8 cellular contexts compared by ENCODE assay signal in genomic region chr5:77775773-77776605, GRCh38. TPM values are rescaled to one million over a fixed set of nuclear protein-coding genes. Genes with fewer than 3 reads are reported as not detected.
DNase-seq lines count a peak whose midpoint lies in the region; ATAC-seq and TF ChIP-seq lines count a peak whose summit lies in the region.

Gene TBCA, minus strand, starts transcription at chr5:77776339. Its CDS starts 82 bp downstream, at chr5:77776257.

- ATAC-seq in GM18502 (IDR thresholded peaks at IDR 0.05; ENCODE audit: poor library complexity, unreplicated experiment) (peak; percentile 85), HG02943 (IDR thresholded peaks at IDR 0.05; ENCODE audit: low read depth, unreplicated experiment) (peak; percentile 85)

- intact Hi-C loops in uterus (cut with DNase I; ENCODE audit: low total_unique reads): no loop called here

- peak; percentile 71 to 95 for TF ChIP-seq POLR2A in uterus (IDR thresholded peaks at IDR 0.05)

- DNase-seq in NCI-H187 (lab: John Stamatoyannopoulos, UW) (peak; percentile 62 to 75), T-helper 2 cell (peak; percentile 85 to 96 (median 89)), right atrium auricular region (ENCODE audit: low spot score) (peak; percentile 80), putamen (ENCODE audit: low spot score) (peak; percentile 90), uterus (peak; percentile 86 to 93)

- TF ChIP-seq CTCF in right atrium auricular region (IDR thresholded peaks at IDR 0.05): peak in 1 of 2 donors; percentile 30
- TF ChIP-seq CTCF in uterus (IDR thresholded peaks at IDR 0.05): peak in 2 of 4 experiments; percentile 7 to 28

- H3K9me3 ChIP-seq in right atrium auricular region: no peaks in the 10 kb centered on the region
- H3K9me3 ChIP-seq in uterus: no peaks in the 10 kb centered on the region

- H3K27ac ChIP-seq in angular gyrus (ENCODE audit: low read depth, low read length) (peak within 1 kb of the TSS; percentile 54), right atrium auricular region (peak within 1 kb of the TSS; percentile 95 to 97), uterus (peak within 1 kb of the TSS; percentile 86 to 97)

- no peaks in the 10 kb centered on the region for H3K27me3 ChIP-seq in right atrium auricular region
- H3K27me3 ChIP-seq in uterus: no peaks in the 10 kb centered on the region

- H3K4me3 ChIP-seq in right atrium auricular region (peak within 1 kb of the TSS; percentile 78 to 80), uterus (peak within 1 kb of the TSS; percentile 62 to 68)

- H3K4me1 ChIP-seq in right atrium auricular region (peaks cover 0 to 43% of the 10 kb centered on the region in 2 donors), uterus (peaks cover 0 to 4% of the 10 kb centered on the region in 2 donors)

- H3K36me3 ChIP-seq in right atrium auricular region: no peaks in the 10 kb centered on the region
- no peaks in the 10 kb centered on the region for H3K36me3 ChIP-seq in uterus

RNA-seq across cellular contexts. Expression of gene TBCA, which starts in this region (rescaled TPM):
- total RNA-seq in right atrium auricular region (100 to 1,000 TPM; 113 to 114 TPM), uterus (100 to 1,000 TPM in 3 of 4 donors, 10 to 100 TPM in 1; 64.6 to 178 (median 158) TPM)

Comparison
In these comparisons a context has a peak if more than half of its experiments do, and no peak if none do; other contexts are left out.
1. Peak in every context shown above with its lines: DNase-seq, ATAC-seq, H3K4me3 ChIP-seq and H3K27ac ChIP-seq.